8 cellular contexts compared by ENCODE assay signal in the genomic region with DNA sequence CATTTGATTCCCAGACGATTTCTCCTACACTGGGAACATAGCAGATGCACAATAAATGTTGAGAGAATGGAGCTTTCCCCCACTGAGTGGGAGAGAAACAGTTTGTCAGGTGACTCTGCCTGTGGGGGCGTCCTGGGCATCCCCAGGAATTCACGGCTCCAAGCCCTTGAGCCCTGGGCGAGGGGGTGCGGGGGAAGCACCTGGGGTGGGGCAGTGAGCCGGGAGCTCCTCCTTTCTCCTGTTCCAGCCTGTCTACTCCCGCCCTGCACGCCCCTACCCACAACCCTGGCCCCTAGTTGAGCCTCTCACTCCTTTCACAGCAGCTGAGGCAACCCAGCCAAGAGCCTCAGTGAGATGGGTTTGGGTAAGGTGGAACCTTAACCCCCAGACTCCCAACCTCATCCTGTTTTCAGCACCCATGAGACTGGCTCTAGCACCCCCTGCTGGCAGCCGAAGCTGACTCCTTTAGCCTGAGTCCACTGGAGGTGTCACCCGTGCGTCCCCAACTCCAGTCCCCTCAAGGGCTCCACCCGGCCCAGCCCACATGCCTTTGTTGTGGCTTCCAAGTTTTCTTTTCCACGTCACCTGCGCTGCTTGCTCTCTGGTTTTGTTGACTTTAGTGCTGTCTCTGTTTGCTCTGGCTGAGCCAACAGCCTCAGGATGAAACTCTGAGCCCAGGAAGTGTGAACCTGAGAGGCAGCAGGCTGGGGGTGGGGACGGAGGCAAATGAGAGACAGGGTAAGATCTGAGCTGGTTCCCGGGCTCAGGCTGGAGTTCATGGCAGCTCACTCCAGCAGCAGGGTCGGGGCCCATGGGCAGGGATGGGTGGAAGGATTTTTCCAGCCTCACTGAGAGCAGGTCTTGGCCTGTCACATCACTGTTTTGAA. TPM values are rescaled to one million over a fixed set of nuclear protein-coding genes. Genes with fewer than 3 reads are reported as not detected.
DNase-seq lines count a peak whose midpoint lies in the region; ATAC-seq and TF ChIP-seq lines count a peak whose summit lies in the region.

No MANE protein-coding gene starts in this region.

- in situ Hi-C loops in Panc1 (cut with HindIII; ENCODE audit: low pct_unique_long_range_greater_than_20kb, low sequenced_read_pairs), result no loop called here

- H3K27me3 ChIP-seq in Panc1 (ENCODE audit: control insufficient read depth, insufficient read depth, low read length), result no peaks in the 10 kb centered on the region
- H3K27me3 ChIP-seq in foreskin keratinocyte, result no peaks in the 10 kb centered on the region
- no peaks in the 10 kb centered on the region for H3K27me3 ChIP-seq in trophoblast cell (ENCODE audit: insufficient read depth, low read length)
- H3K27me3 ChIP-seq in upper lobe of right lung, result no peaks in the 10 kb centered on the region

- peak; percentile 91 for TF ChIP-seq CTCF in GM12872 (IDR thresholded peaks at IDR 0.05; ENCODE audit: insufficient read depth, low read depth, low read length)
- no peak for TF ChIP-seq CTCF in Panc1 (IDR thresholded peaks at IDR 0.05)
- peak; percentile 67 for TF ChIP-seq CTCF in foreskin keratinocyte (conservative IDR thresholded peaks at IDR 0.05)
- TF ChIP-seq CTCF in upper lobe of right lung (IDR thresholded peaks at IDR 0.05), result peak; percentile 88

- no CpG with 5 or more reads among the region's 17 CpGs for WGBS in trophoblast cell (ENCODE audit: extremely low coverage, insufficient coverage, insufficient read length)

- H3K4me3 Mint-ChIP-seq in activated T-helper 2 cell treated with anti-CD3 and anti-CD28 coated beads, Interferon-gamma antibody, Interleukin-2, Interleukin-4, amounts not matched to agents 10 μg/mL and 5 μg/mL and 100 μg/mL, durations not matched to agents 14 hours and 24 hours and 36 hours (ENCODE audit: low read depth), result no peak overlapping the region

- no peaks in the 10 kb centered on the region for H3K9me3 Mint-ChIP-seq in activated T-helper 2 cell treated with anti-CD3 and anti-CD28 coated beads, Interferon-gamma antibody, Interleukin-2, Interleukin-4, amounts not matched to agents 10 μg/mL and 5 μg/mL and 100 μg/mL, durations not matched to agents 14 hours and 24 hours and 36 hours

- peaks cover 4% of the 10 kb centered on the region for H3K27me3 Mint-ChIP-seq in activated T-helper 2 cell treated with anti-CD3 and anti-CD28 coated beads, Interferon-gamma antibody, Interleukin-2, Interleukin-4, amounts not matched to agents 10 μg/mL and 5 μg/mL and 100 μg/mL, durations not matched to agents 14 hours and 24 hours and 36 hours (ENCODE audit: low read depth)

- DNase-seq in Panc1 (ENCODE audit: low read depth, low spot score) (peak; percentile 67), foreskin keratinocyte (peak in 1 of 2 donors; percentile 40), trophoblast cell (peak; percentile 25 to 68), upper lobe of right lung (peak; percentile 96)
- peak; percentile 93 for DNase-seq in activated T-helper 2 cell treated with anti-CD3 and anti-CD28 coated beads, Interferon-gamma antibody, Interleukin-2, Interleukin-4, amounts not matched to agents 10 μg/mL and 5 μg/mL and 100 μg/mL, durations not matched to agents 14 hours and 24 hours and 36 hours (ENCODE audit: low spot score)

- H3K27ac ChIP-seq in Panc1 (ENCODE audit: low read length) (peak overlapping the region; percentile 44), foreskin keratinocyte (no peak overlapping the region), trophoblast cell (ENCODE audit: low read depth, low read length) (no peak overlapping the region), upper lobe of right lung (peak overlapping the region; percentile 25)

- no peak overlapping the region for H2BK12ac ChIP-seq in trophoblast cell (ENCODE audit: low read length)

- H4K12ac ChIP-seq in trophoblast cell (ENCODE audit: low read depth, low read length), result no peak overlapping the region

- H3K4me1 ChIP-seq in Panc1 (ENCODE audit: control insufficient read depth, insufficient read depth, low read length) (peaks cover 27% of the 10 kb centered on the region), foreskin keratinocyte (peaks cover 28% of the 10 kb centered on the region), trophoblast cell (ENCODE audit: control insufficient read depth in 1 of 2, insufficient read depth in 2 of 2, low read length in 2 of 2) (no peaks in the 10 kb centered on the region), upper lobe of right lung (peaks cover 26% of the 10 kb centered on the region)

- no peak overlapping the region for H2AFZ ChIP-seq in trophoblast cell (ENCODE audit: insufficient read depth, low read length, poor library complexity)

- H2BK120ac ChIP-seq in trophoblast cell (ENCODE audit: insufficient read depth, low read length, poor library complexity), result no peak overlapping the region

- no peak overlapping the region for H4K91ac ChIP-seq in trophoblast cell (ENCODE audit: low read depth, low read length)

- H3K36me3 ChIP-seq in Panc1 (ENCODE audit: control insufficient read depth, insufficient read depth, low read length) (no peaks in the 10 kb centered on the region), trophoblast cell (ENCODE audit: control insufficient read depth in 1 of 2, insufficient read depth in 2 of 2, low read length in 2 of 2) (no peaks in the 10 kb centered on the region), upper lobe of right lung (no peaks in the 10 kb centered on the region)

- H3K18ac ChIP-seq in trophoblast cell (ENCODE audit: low read length), result no peak overlapping the region

- no peak overlapping the region for H3K4ac ChIP-seq in trophoblast cell (ENCODE audit: low read depth, low read length)

- no peak overlapping the region for H2BK5ac ChIP-seq in trophoblast cell (ENCODE audit: low read depth, low read length, poor library complexity)

- POLR2A ChIA-PET in Panc1 (lab: Charles Lee), result no interaction called here

- no peak overlapping the region for H2AK5ac ChIP-seq in trophoblast cell (ENCODE audit: low read length)

- no TSS peak for BruUV-seq in Panc1 (replicated peaks; lab: Mats Ljungman, UMichigan)

- no peak overlapping the region for H4K8ac ChIP-seq in trophoblast cell (ENCODE audit: low read depth, low read length)

- peak overlapping the region; percentile 92 for H3K27ac Mint-ChIP-seq in activated T-helper 2 cell treated with anti-CD3 and anti-CD28 coated beads, Interferon-gamma antibody, Interleukin-2, Interleukin-4, amounts not matched to agents 10 μg/mL and 5 μg/mL and 100 μg/mL, durations not matched to agents 14 hours and 24 hours and 36 hours

- intact Hi-C loops in Panc1 (cut with micrococcal nuclease; ENCODE audit: unreplicated experiment) (no loop called here), upper lobe of right lung (cut with DNase I) (no loop called here)
- intact Hi-C loops in activated T-helper 2 cell treated with anti-CD3 and anti-CD28 coated beads, Interferon-gamma antibody, Interleukin-2, Interleukin-4, amounts not matched to agents 10 μg/mL and 5 μg/mL and 100 μg/mL, durations not matched to agents 14 hours and 24 hours and 36 hours (cut with micrococcal nuclease), result loop anchor here (1.0 to 2.0 kb wide), 4 partner anchors 31 to 129 kb away; no protein-coding TSS in a partner anchor

- peak; percentile 79 for ATAC-seq in HG03520 (IDR thresholded peaks at IDR 0.05; ENCODE audit: unreplicated experiment)
- ATAC-seq in Panc1, result peak; percentile 88
- peak; percentile 3 for ATAC-seq in foreskin keratinocyte
- peak; percentile 95 for ATAC-seq in upper lobe of right lung
- no peak for ATAC-seq in GM18907 (IDR thresholded peaks at IDR 0.05; ENCODE audit: unreplicated experiment)

- H3K79me2 ChIP-seq in trophoblast cell (ENCODE audit: control insufficient read depth, insufficient read depth, low read length, poor library complexity), result no peaks in the 10 kb centered on the region

- H3K23ac ChIP-seq in trophoblast cell (ENCODE audit: low read length), result no peak overlapping the region

- no peak overlapping the region for H3K4me2 ChIP-seq in trophoblast cell (ENCODE audit: low read length)

- H3K4me3 ChIP-seq in Panc1 (ENCODE audit: low read depth in 2 of 2, low read length in 2 of 2), result no peak overlapping the region
- no peak overlapping the region for H3K4me3 ChIP-seq in trophoblast cell (ENCODE audit: low read depth, low read length)
- no peak overlapping the region for H3K4me3 ChIP-seq in upper lobe of right lung

- no peaks in the 10 kb centered on the region for H3K36me3 Mint-ChIP-seq in activated T-helper 2 cell treated with anti-CD3 and anti-CD28 coated beads, Interferon-gamma antibody, Interleukin-2, Interleukin-4, amounts not matched to agents 10 μg/mL and 5 μg/mL and 100 μg/mL, durations not matched to agents 14 hours and 24 hours and 36 hours (ENCODE audit: low read depth)

- peaks cover 34% of the 10 kb centered on the region for H3K4me1 Mint-ChIP-seq in activated T-helper 2 cell treated with anti-CD3 and anti-CD28 coated beads, Interferon-gamma antibody, Interleukin-2, Interleukin-4, amounts not matched to agents 10 μg/mL and 5 μg/mL and 100 μg/mL, durations not matched to agents 14 hours and 24 hours and 36 hours (ENCODE audit: low read depth)

- no peak overlapping the region for H3K9ac ChIP-seq in trophoblast cell (ENCODE audit: low read length)

- H3K79me1 ChIP-seq in trophoblast cell (ENCODE audit: low read length), result no peaks in the 10 kb centered on the region

- H3K14ac ChIP-seq in trophoblast cell (ENCODE audit: low read length), result no peak overlapping the region

- H3K9me3 ChIP-seq in Panc1 (ENCODE audit: control insufficient read depth, insufficient read depth, low read depth, low read length) (no peaks in the 10 kb centered on the region), trophoblast cell (ENCODE audit: insufficient read depth, low read depth, low read length) (peaks cover 1% of the 10 kb centered on the region), upper lobe of right lung (no peaks in the 10 kb centered on the region)

- CTCF ChIA-PET in Panc1 (lab: Charles Lee), result interaction anchor here (0.6 to 2.5 kb wide), 8 partner anchors 12 to 51 kb away, joined by 3 to 11 read pairs (median 4); a partner anchor contains a TSS

RNA-seq across cellular contexts. Expression of a gene that starts 13.0 kb away (rescaled TPM):
- total RNA-seq in Panc1 (2021; ENCODE audit: unreplicated experiment) (0.26 TPM), foreskin keratinocyte (not detected in 2 replicates), upper lobe of right lung (2.4 TPM)
- not detected for polyA plus RNA-seq in Panc1 (2012; ENCODE audit: insufficient read length)
- not detected in 2 replicates for total RNA-seq in activated T-helper 2 cell treated with anti-CD3 and anti-CD28 coated beads, Interferon-gamma antibody, Interleukin-2, Interleukin-4, amounts not matched to agents 10 μg/mL and 5 μg/mL and 100 μg/mL, durations not matched to agents 14 hours and 24 hours and 36 hours
- polyA plus RNA-seq in foreskin keratinocyte, result not detected in 2 replicates
- 0.03 and 0.07 TPM in 2 replicates for polyA plus RNA-seq in trophoblast cell (2013)

RNA-seq across cellular contexts. Expression of a gene that starts 32.0 kb away (rescaled TPM):
- 1.0 TPM for total RNA-seq in Panc1 (2021; ENCODE audit: unreplicated experiment)
- polyA plus RNA-seq in Panc1 (2012; ENCODE audit: insufficient read length), result 2.3 TPM
- total RNA-seq in activated T-helper 2 cell treated with anti-CD3 and anti-CD28 coated beads, Interferon-gamma antibody, Interleukin-2, Interleukin-4, amounts not matched to agents 10 μg/mL and 5 μg/mL and 100 μg/mL, durations not matched to agents 14 hours and 24 hours and 36 hours, result 2.1 TPM in 2 replicates
- 129 and 173 TPM in 2 replicates for total RNA-seq in foreskin keratinocyte
- 138 and 192 TPM in 2 replicates for polyA plus RNA-seq in foreskin keratinocyte
- 10.4 and 11.8 TPM in 2 replicates for polyA plus RNA-seq in trophoblast cell (2013)
- total RNA-seq in upper lobe of right lung, result 352 TPM

RNA-seq across cellular contexts. Expression of a gene that starts 58.3 kb away (rescaled TPM):
- total RNA-seq in Panc1 (2021; ENCODE audit: unreplicated experiment), result 75.1 TPM
- polyA plus RNA-seq in Panc1 (2012; ENCODE audit: insufficient read length), result 42.0 TPM
- total RNA-seq in activated T-helper 2 cell treated with anti-CD3 and anti-CD28 coated beads, Interferon-gamma antibody, Interleukin-2, Interleukin-4, amounts not matched to agents 10 μg/mL and 5 μg/mL and 100 μg/mL, durations not matched to agents 14 hours and 24 hours and 36 hours, result 61.9 and 65.3 TPM in 2 replicates
- total RNA-seq in foreskin keratinocyte, result 105 and 109 TPM in 2 replicates
- polyA plus RNA-seq in foreskin keratinocyte, result 79.1 and 80.5 TPM in 2 replicates
- 14.9 and 16.3 TPM in 2 replicates for polyA plus RNA-seq in trophoblast cell (2013)
- total RNA-seq in upper lobe of right lung, result 36.4 TPM

Comparison
In these comparisons a context has a peak if more than half of its experiments do, and no peak if none do; other contexts are left out.
1. H3K27ac ChIP-seq: peak in Panc1 (single experiment) and upper lobe of right lung (single experiment); none in foreskin keratinocyte (single experiment) and trophoblast cell (single experiment).
2. RNA of a gene that starts 32.0 kb away (total RNA-seq): 352 TPM in upper lobe of right lung (single experiment) and 129 to 173 TPM in foreskin keratinocyte; 2.1 TPM in activated T-helper 2 cell treated with anti-CD3 and anti-CD28 coated beads, Interferon-gamma antibody, Interleukin-2, Interleukin-4, amounts not matched to agents 10 μg/mL and 5 μg/mL and 100 μg/mL, durations not matched to agents 14 hours and 24 hours and 36 hours and 1.0 TPM in Panc1 (single experiment); every median in the first group is over 10 times any median in the second.